ENCODE assay signal across 9 cellular contexts in the genomic region with DNA sequence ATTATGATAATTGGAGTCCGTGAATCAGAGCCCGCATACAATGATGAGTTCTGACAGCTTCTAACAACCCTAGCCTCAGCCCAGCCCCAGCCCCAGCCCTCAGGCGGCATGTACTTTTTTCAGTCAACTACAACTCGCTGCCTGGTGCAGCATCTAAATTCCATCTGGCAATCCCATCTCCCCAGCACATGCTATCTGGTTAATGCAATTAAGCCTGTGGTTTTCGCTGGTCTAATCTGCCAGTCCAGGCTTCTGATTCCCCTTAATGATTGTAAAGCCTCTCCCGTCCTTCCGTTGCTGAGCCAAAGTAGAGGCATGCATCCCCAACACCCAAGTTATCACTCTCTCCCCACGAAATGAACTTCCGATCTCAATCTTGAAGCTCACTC. TPM values are rescaled to one million over a fixed set of nuclear protein-coding genes. Genes with fewer than 3 reads are reported as not detected.
DNase-seq lines count a peak whose midpoint lies in the region; ATAC-seq and TF ChIP-seq lines count a peak whose summit lies in the region.
"Had no signal": no experiment of that assay in that cellular context is flagged by ENCODE, and none has a peak within 500 bp of the region (broad histone marks: within the 10 kb centered on the region; RNA-seq: fewer than 3 reads in every experiment).

No MANE protein-coding gene starts in this region.

- no peak for TF ChIP-seq CTCF in left ventricle myocardium inferior (IDR thresholded peaks at IDR 0.05; ENCODE audit: borderline replicate concordance)

- DNase-seq in HEK293T (ENCODE audit: extremely low spot score) (no peak), SW480 (ENCODE audit: low spot score) (peak; percentile 40), left ventricle myocardium inferior (no peak), HCEC 1CT (no peak), AG08396 (ENCODE audit: low spot score) (no peak)
- DNase-seq: activated gamma-delta T cell had no signal

- intact Hi-C loops in left ventricle myocardium inferior (cut with micrococcal nuclease) = no loop called here

- POLR2A ChIA-PET in HEK293T (lab: Yijun Ruan, JAX) = no interaction called here

- H3K4me1 ChIP-seq in left ventricle myocardium inferior = peaks cover 47% of the 10 kb centered on the region
- peaks cover 15 to 31% (median 18%) of the 10 kb centered on the region in 3 donors for H3K4me1 ChIP-seq in skeletal muscle tissue (ENCODE audit: control insufficient read depth in 3 of 3, insufficient read depth in 3 of 3, low read length in 3 of 3)

- H3K27ac ChIP-seq in left ventricle myocardium inferior (replicated peaks) (no peak overlapping the region), skeletal muscle tissue (ENCODE audit: low read depth, low read length) (no peak overlapping the region)

- H3K36me3 ChIP-seq in left ventricle myocardium inferior (no peaks in the 10 kb centered on the region), skeletal muscle tissue (ENCODE audit: control insufficient read depth in 3 of 3, insufficient read depth in 3 of 3, low read length in 3 of 3) (no peaks in the 10 kb centered on the region)

- CTCF ChIA-PET in HEK293T (lab: Yijun Ruan, JAX) = interaction anchor here (0.8 kb wide), 1 partner anchor 53 kb away, joined by 3 read pairs; no protein-coding TSS in a partner anchor

- H3K9ac ChIP-seq in skeletal muscle tissue (ENCODE audit: low read depth in 1 of 3, low read length in 3 of 3) = peak overlapping the region in 1 of 3 donors; percentile 27

- no peaks in the 10 kb centered on the region for H3K9me3 ChIP-seq in left ventricle myocardium inferior (replicated peaks)
- peaks cover 0 to 4% (median 0%) of the 10 kb centered on the region in 3 donors for H3K9me3 ChIP-seq in skeletal muscle tissue (ENCODE audit: control insufficient read depth in 3 of 3, low read length in 3 of 3)

- ATAC-seq in HG03439 (IDR thresholded peaks at IDR 0.05; ENCODE audit: unreplicated experiment) (no peak), HG03159 (IDR thresholded peaks at IDR 0.05; ENCODE audit: unreplicated experiment) (no peak)

- H3K27me3 ChIP-seq in left ventricle myocardium inferior (ENCODE audit: low read depth) (peaks cover 100% of the 10 kb centered on the region), skeletal muscle tissue (ENCODE audit: control insufficient read depth in 3 of 3, insufficient read depth in 3 of 3, low read length in 3 of 3) (peaks cover 61 to 75% (median 74%) of the 10 kb centered on the region in 3 donors)

- H3K4me3 ChIP-seq in left ventricle myocardium inferior (peak overlapping the region; percentile 61), skeletal muscle tissue (ENCODE audit: low read length in 3 of 3) (peak overlapping the region; percentile 34 to 65 (median 57))

TF ChIP-seq in HEK293T, 16 proteins besides CTCF, POLR2A, EP300 and RAD21:
- TF ChIP-seq ELF4 (IDR thresholded peaks at IDR 0.05) = no peak
- TF ChIP-seq L3MBTL2 (conservative IDR thresholded peaks at IDR 0.05) = 0 out of 2 replicates have a peak, but pooled peaks have one; percentile 17

RNA-seq across cellular contexts. Expression of gene ELAVL2, which starts 0.9 kb away (rescaled TPM):
- total RNA-seq in left ventricle myocardium inferior = 0.08 TPM
- total RNA-seq in skeletal muscle tissue = 3.1 TPM
